In the genomic region with DNA sequence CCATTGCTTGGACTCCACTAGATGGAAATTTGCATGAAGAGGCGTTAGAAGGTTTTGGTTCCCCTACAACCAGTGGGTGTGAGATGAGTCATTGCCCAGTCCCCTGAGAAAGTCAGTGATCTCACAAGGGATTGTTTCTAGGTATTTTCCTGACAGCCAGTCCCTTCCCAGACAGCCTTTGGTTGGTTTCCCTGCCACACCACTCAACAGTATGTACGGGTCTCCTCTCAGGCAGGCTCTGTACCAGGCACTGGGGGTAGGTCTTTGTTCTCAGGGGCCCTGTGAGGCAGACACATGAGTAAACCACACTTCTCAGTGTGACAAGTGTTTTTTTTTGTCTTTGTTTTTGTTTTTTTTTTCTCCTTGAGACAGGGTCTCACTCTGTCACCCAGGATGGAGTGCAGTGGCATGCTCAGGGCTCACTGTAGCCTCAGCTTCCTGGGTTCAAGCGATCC, we compare ENCODE assay signal across 9 cellular contexts. TPM values are rescaled to one million over a fixed set of nuclear protein-coding genes. Genes with fewer than 3 reads are reported as not detected.
DNase-seq lines count a peak whose midpoint lies in the region; ATAC-seq and TF ChIP-seq lines count a peak whose summit lies in the region.
"Had no signal": no experiment of that assay in that cellular context is flagged by ENCODE, and none has a peak within 500 bp of the region (broad histone marks: within the 10 kb centered on the region; RNA-seq: fewer than 3 reads in every experiment).

No MANE protein-coding gene starts in this region.

- intact Hi-C loops in sciatic nerve (cut with DNase I): no loop called here

- TF ChIP-seq CTCF in DND-41 (IDR thresholded peaks at IDR 0.05; ENCODE audit: borderline replicate concordance, extremely low read depth, low read length, poor library complexity, severe bottlenecking): no peak

- no peaks in the 10 kb centered on the region for H3K36me3 ChIP-seq in DND-41 (ENCODE audit: insufficient read depth, low read length)

- H3K9me3 Mint-ChIP-seq in activated naive CD8-positive, alpha-beta T cell (ENCODE audit: low read depth): no peaks in the 10 kb centered on the region

- H2AFZ ChIP-seq in DND-41 (ENCODE audit: low read depth, low read length): no peak overlapping the region

- no peaks in the 10 kb centered on the region for H3K79me2 ChIP-seq in DND-41 (ENCODE audit: insufficient read depth, low read length)

- no peak overlapping the region for H3K9ac ChIP-seq in DND-41 (ENCODE audit: low read depth, low read length)

- H3K4me3 Mint-ChIP-seq in activated naive CD8-positive, alpha-beta T cell: peak overlapping the region; percentile 53
- H3K4me3 Mint-ChIP-seq: brain had no signal

- ATAC-seq in DND-41 (ENCODE audit: insufficient read depth, low read depth): peak; percentile 27; the same call in 2 of the 3 replicates
- ATAC-seq in GM19463 (IDR thresholded peaks at IDR 0.05; ENCODE audit: unreplicated experiment): peak; percentile 57
- ATAC-seq in HG03442 (IDR thresholded peaks at IDR 0.05; ENCODE audit: unreplicated experiment): peak; percentile 56
- ATAC-seq in sciatic nerve: no peak

- no peaks in the 10 kb centered on the region for H3K4me1 ChIP-seq in DND-41 (ENCODE audit: insufficient read depth, low read length)

- H4K20me1 ChIP-seq in DND-41 (ENCODE audit: insufficient read depth, low read length): no peaks in the 10 kb centered on the region

- H3K4me2 ChIP-seq in DND-41 (ENCODE audit: insufficient read depth, low read length): no peak overlapping the region

- H3K36me3 Mint-ChIP-seq in activated naive CD8-positive, alpha-beta T cell: peaks cover 12% of the 10 kb centered on the region
- H3K36me3 Mint-ChIP-seq: brain had no signal

- DNase-seq in DND-41: no peak
- DNase-seq in stimulated activated CD4-positive, alpha-beta T cell treated with anti-CD3 and anti-CD28 coated beads, Interleukin-4, amount 100 ng/mL, for 24 hours: peak; percentile 69
- no peak for DNase-seq in central memory CD4-positive, alpha-beta T cell
- no peak for DNase-seq in T-helper 9 cell
- DNase-seq in sciatic nerve (ENCODE audit: low spot score): no peak

- no peak overlapping the region for H3K4me3 ChIP-seq in DND-41 (ENCODE audit: low read depth in 1 of 2, low read length in 2 of 2)

- no peaks in the 10 kb centered on the region for H3K27me3 Mint-ChIP-seq in activated naive CD8-positive, alpha-beta T cell

- H3K27me3 ChIP-seq in DND-41 (ENCODE audit: insufficient read depth, low read length, poor library complexity): no peaks in the 10 kb centered on the region

- H3K27ac ChIP-seq in DND-41 (ENCODE audit: low read length): no peak overlapping the region

- H3K4me1 Mint-ChIP-seq in activated naive CD8-positive, alpha-beta T cell (ENCODE audit: low read depth): peaks cover 36% of the 10 kb centered on the region

- no peaks in the 10 kb centered on the region for H3K9me3 ChIP-seq in DND-41 (ENCODE audit: insufficient read depth, low read length, severe bottlenecking)

- peak overlapping the region; percentile 83 for H3K27ac Mint-ChIP-seq in activated naive CD8-positive, alpha-beta T cell

RNA-seq across cellular contexts. Expression of a gene that starts 4.0 kb away (rescaled TPM):
- total RNA-seq in sciatic nerve: 0.31 TPM

RNA-seq across cellular contexts. Expression of a gene that starts 59.3 kb away (rescaled TPM):
- total RNA-seq in sciatic nerve: 32.0 TPM
